In the genomic region with DNA sequence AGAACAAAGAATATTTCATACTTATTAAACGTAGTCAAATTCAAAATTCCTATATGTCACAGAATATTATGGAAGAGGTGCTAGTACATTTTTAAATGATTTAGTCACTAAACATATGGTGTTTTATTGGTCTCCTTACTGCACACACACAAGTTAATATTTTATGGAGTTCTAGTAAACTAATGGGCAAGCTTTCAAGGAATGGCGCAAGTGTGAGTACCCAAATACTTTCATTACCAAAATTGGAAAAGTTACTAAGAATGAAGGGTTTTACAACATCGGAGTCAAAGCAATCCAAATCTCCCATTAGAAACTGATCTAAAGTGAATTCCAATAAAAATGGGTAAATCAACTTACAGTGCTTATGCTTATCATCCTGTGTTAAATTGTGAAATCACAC, we compare ENCODE assay signal across 7 cellular contexts.
"Had no signal": no experiment of that assay in that cellular context is flagged by ENCODE, and none has a peak within 500 bp of the region (broad histone marks: within the 10 kb centered on the region; RNA-seq: fewer than 3 reads in every experiment).

No MANE protein-coding gene starts in this region.

- H3K4me2 ChIP-seq: GM23338 had no signal

- H2AFZ ChIP-seq: GM23338 had no signal

- ATAC-seq: GM23338, K562 had no signal

- DNase-seq: H9, HCEC 1CT, IMR-90, KG1 had no signal

- H3K4me3 ChIP-seq: GM23338, K562 had no signal

- H3K27ac ChIP-seq: HL-60 had no signal
